ENCODE assay signal across 16 cellular contexts in genomic region chr7:72080349-72080766, GRCh38.
DNase-seq lines count a peak whose midpoint lies in the region; ATAC-seq, FAIRE-seq and TF ChIP-seq lines count a peak whose summit lies in the region.
"Had no signal": no experiment of that assay in that cellular context is flagged by ENCODE, and none has a peak within 500 bp of the region (broad histone marks: within the 10 kb centered on the region; RNA-seq: fewer than 3 reads in every experiment).

No MANE protein-coding gene starts in this region.

- H3K27ac Mint-ChIP-seq in CD4-positive, alpha-beta T cell = peak overlapping the region; percentile 5
- no peak overlapping the region for H3K27ac Mint-ChIP-seq in activated CD4-positive, alpha-beta T cell treated with anti-CD3 and anti-CD28 coated beads for 36 hours

- WGBS in pancreas, 2 donors = 19 to 24% methylated on average over 4 of the region's 4 CpGs

- H3K27me3 Mint-ChIP-seq in CD4-positive, alpha-beta T cell = no peaks in the 10 kb centered on the region
- no peaks in the 10 kb centered on the region for H3K27me3 Mint-ChIP-seq in activated CD4-positive, alpha-beta T cell treated with anti-CD3 and anti-CD28 coated beads for 36 hours

- H3K9me3 Mint-ChIP-seq in CD4-positive, alpha-beta T cell = no peaks in the 10 kb centered on the region
- H3K9me3 Mint-ChIP-seq in activated CD4-positive, alpha-beta T cell treated with anti-CD3 and anti-CD28 coated beads for 36 hours (ENCODE audit: low read depth) = no peaks in the 10 kb centered on the region

- no peaks in the 10 kb centered on the region for H3K36me3 ChIP-seq in pancreas
- H3K36me3 ChIP-seq: BE2C, SJCRH30 had no signal

- H3K4me3 ChIP-seq in pancreas = no peak overlapping the region
- H3K4me3 ChIP-seq: SJCRH30 had no signal

- H3K9me3 ChIP-seq in CD4-positive, alpha-beta T cell (ENCODE audit: control insufficient read depth, low read length) = no peaks in the 10 kb centered on the region
- H3K9me3 ChIP-seq in pancreas = no peaks in the 10 kb centered on the region
- H3K9me3 ChIP-seq: BE2C, SJCRH30 had no signal

- intact Hi-C loops in CD4-positive, alpha-beta T cell (cut with DNase I, micrococcal nuclease) = no loop called here
- intact Hi-C loops in pancreas (cut with DNase I) = no loop called here
- intact Hi-C loops in activated CD4-positive, alpha-beta T cell treated with anti-CD3 and anti-CD28 coated beads for 36 hours (cut with DNase I, micrococcal nuclease) = no loop called here

- H3K4me1 ChIP-seq in pancreas = no peaks in the 10 kb centered on the region
- H3K4me1 ChIP-seq: BE2C, SJCRH30 had no signal

- no peak for DNase-seq in CD4-positive, alpha-beta T cell
- DNase-seq in NCI-H2029 treated with DMSO at 0.1 percent for 48 hours (lab: John Stamatoyannopoulos, UW) (peak; percentile 58), cerebellum (ENCODE audit: low spot score) (peak; percentile 30), pancreas (peak in 4 of 6 donors; percentile 23 to 55 (median 31)), mucosa of gallbladder (ENCODE audit: low spot score) (no peak), NCI-H2227 treated with DMSO at 0.1 percent for 48 hours (lab: John Stamatoyannopoulos, UW) (no peak)
- no peak for DNase-seq in activated CD4-positive, alpha-beta T cell treated with anti-CD3 and anti-CD28 coated beads for 36 hours
- DNase-seq: ACHN, BE2C, DMS 273 treated with DMSO at 0.1 percent for 48 hours, EL, HCEC 1CT, NCI-H1436 treated with DMSO at 0.1 percent for 48 hours, SJCRH30 had no signal

- no peak overlapping the region for H3K4me3 Mint-ChIP-seq in CD4-positive, alpha-beta T cell
- no peak overlapping the region for H3K4me3 Mint-ChIP-seq in activated CD4-positive, alpha-beta T cell treated with anti-CD3 and anti-CD28 coated beads for 36 hours

- ATAC-seq in CD4-positive, alpha-beta T cell (ENCODE audit: poor library complexity) = no peak
- ATAC-seq in pancreas (peak; percentile 78 to 89 (median 84)), HG03025 (IDR thresholded peaks at IDR 0.05; ENCODE audit: low FRiP score, unreplicated experiment) (no peak)
- ATAC-seq in activated CD4-positive, alpha-beta T cell treated with anti-CD3 and anti-CD28 coated beads for 36 hours = no peak

- H3K36me3 Mint-ChIP-seq in CD4-positive, alpha-beta T cell (ENCODE audit: low read depth) = no peaks in the 10 kb centered on the region
- H3K36me3 Mint-ChIP-seq in activated CD4-positive, alpha-beta T cell treated with anti-CD3 and anti-CD28 coated beads for 36 hours (ENCODE audit: low read depth) = no peaks in the 10 kb centered on the region

- TF ChIP-seq CTCF in CD4-positive, alpha-beta T cell (IDR thresholded peaks at IDR 0.05) = no peak
- no peak for TF ChIP-seq CTCF in pancreas (IDR thresholded peaks at IDR 0.05)

- POLR2A ChIA-PET in CD4-positive, alpha-beta T cell (lab: Charles Lee) = interaction anchor here (0.6 kb wide), 1 partner anchor 9 kb away, joined by 4 read pairs; no protein-coding TSS in a partner anchor
- POLR2A ChIA-PET in activated CD4-positive, alpha-beta T cell treated with anti-CD3 and anti-CD28 coated beads for 36 hours (lab: Charles Lee) = no interaction called here

- H3K27ac ChIP-seq in CD4-positive, alpha-beta T cell (ENCODE audit: low read depth, low read length) = no peak overlapping the region
- peak overlapping the region; percentile 31 to 67 (median 56) for H3K27ac ChIP-seq in pancreas
- H3K27ac ChIP-seq: SJCRH30 had no signal

- H3K4me1 Mint-ChIP-seq in CD4-positive, alpha-beta T cell (ENCODE audit: low read depth) = peaks cover 4% of the 10 kb centered on the region
- H3K4me1 Mint-ChIP-seq in activated CD4-positive, alpha-beta T cell treated with anti-CD3 and anti-CD28 coated beads for 36 hours = no peaks in the 10 kb centered on the region

- CTCF ChIA-PET in CD4-positive, alpha-beta T cell (lab: Charles Lee) = no interaction called here
- CTCF ChIA-PET in activated CD4-positive, alpha-beta T cell treated with anti-CD3 and anti-CD28 coated beads for 36 hours (lab: Charles Lee) = no interaction called here

- no peak for FAIRE-seq in pancreas (lab: Jason Lieb, UNC)
- FAIRE-seq: GM18507 had no signal

- H3K27me3 ChIP-seq in CD4-positive, alpha-beta T cell (ENCODE audit: control insufficient read depth, insufficient read depth, low read length) = no peaks in the 10 kb centered on the region
- no peaks in the 10 kb centered on the region for H3K27me3 ChIP-seq in pancreas
- H3K27me3 ChIP-seq: BE2C, SJCRH30 had no signal

Comparison
In these comparisons a context has a peak if more than half of its experiments do, and no peak if none do; other contexts are left out.
1. ATAC-seq: peak in pancreas (4 of 4); none in CD4-positive, alpha-beta T cell (single experiment), activated CD4-positive, alpha-beta T cell treated with anti-CD3 and anti-CD28 coated beads for 36 hours (single experiment) and HG03025 (single experiment).
2. DNase-seq: peak in NCI-H2029 treated with DMSO at 0.1 percent for 48 hours (single experiment), cerebellum (single experiment) and pancreas (4 of 6); none in CD4-positive, alpha-beta T cell (0 of 10), mucosa of gallbladder (single experiment), activated CD4-positive, alpha-beta T cell treated with anti-CD3 and anti-CD28 coated beads for 36 hours (single experiment) and NCI-H2227 treated with DMSO at 0.1 percent for 48 hours (single experiment).